In genomic region chr11:75384438-75385080, GRCh38 we compare ENCODE assay signal across 8 cellular contexts. TPM values are rescaled to one million over a fixed set of nuclear protein-coding genes. Genes with fewer than 3 reads are reported as not detected.
DNase-seq lines count a peak whose midpoint lies in the region; ATAC-seq and TF ChIP-seq lines count a peak whose summit lies in the region.

No MANE protein-coding gene starts in this region.

- no peaks in the 10 kb centered on the region for H3K27me3 ChIP-seq in kidney epithelial cell (ENCODE audit: control insufficient read depth, insufficient read depth, low read length)

- peak; percentile 99 for TF ChIP-seq CTCF in kidney epithelial cell (IDR thresholded peaks at IDR 0.05; ENCODE audit: insufficient read depth, low read length, poor library complexity, severe bottlenecking)

- DNase-seq in A172 (ENCODE audit: low spot score), result peak; percentile 65
- peak; percentile 75 for DNase-seq in NCI-H345 (lab: John Stamatoyannopoulos, UW)
- peak; percentile 60 to 76 for DNase-seq in activated CD4-positive, alpha-beta T cell treated with anti-CD3 and anti-CD28 coated beads for 24 hours (ENCODE audit: low read depth in 2 of 2)
- peak in 57 of 61 donors; percentile 12 to 83 (median 66) for DNase-seq in caudate nucleus (lab: John Stamatoyannopoulos, UW)
- DNase-seq in kidney epithelial cell (ENCODE audit: low read depth), result no peak
- peak; percentile 82 for DNase-seq in stimulated activated CD4-positive, alpha-beta T cell treated with anti-CD3 and anti-CD28 coated beads, Interleukin-2, amount 100 ng/mL, for 24 hours

- H3K36me3 ChIP-seq in kidney epithelial cell (ENCODE audit: control insufficient read depth, insufficient read depth, low read length), result no peaks in the 10 kb centered on the region

- peak; percentile 41 for ATAC-seq in GM18498 (IDR thresholded peaks at IDR 0.05; ENCODE audit: unreplicated experiment)
- ATAC-seq in GM18517 (IDR thresholded peaks at IDR 0.05; ENCODE audit: unreplicated experiment), result no peak

- H3K27ac ChIP-seq in caudate nucleus (ENCODE audit: low read depth, low read length), result no peak overlapping the region

- no peak overlapping the region for H3K4me3 ChIP-seq in kidney epithelial cell (ENCODE audit: low read depth, low read length)

RNA-seq across cellular contexts. Expression of gene RPS3, which starts 14.8 kb away (rescaled TPM):
- 1,638 and 1,693 TPM in 2 replicates for total RNA-seq in A172 (2014; rRNA removed; shearing (Covaris generic))
- 2,045 and 2,896 TPM in 2 replicates for total RNA-seq in kidney epithelial cell

RNA-seq across cellular contexts. Expression of gene ARRB1, which starts 33.1 kb away (rescaled TPM):
- total RNA-seq in A172 (2014; rRNA removed; shearing (Covaris generic)), result 18.4 and 22.2 TPM in 2 replicates
- 8.8 and 24.3 TPM in 2 replicates for total RNA-seq in kidney epithelial cell

RNA-seq across cellular contexts. Expression of gene KLHL35, which starts 48.4 kb away (rescaled TPM):
- 0.07 TPM in 1 of 2 replicates, not detected in the other for total RNA-seq in A172 (2014; rRNA removed; shearing (Covaris generic))
- 1.5 and 6.8 TPM in 2 replicates for total RNA-seq in kidney epithelial cell
